In genomic region chr7:32611201-32611691, GRCh38 we compare ENCODE assay signal across 1 cellular context.
TF ChIP-seq lines count a peak whose summit lies in the region.

No MANE protein-coding gene starts in this region.

TF ChIP-seq in GM23338, 12 proteins besides CTCF, POLR2A, EP300 and RAD21:
- no peak for TF ChIP-seq ETS1 (IDR thresholded peaks at IDR 0.05)
- no peak for TF ChIP-seq ZNF462 (CRISPR knock-in tag; IDR thresholded peaks at IDR 0.05)
- no peak for TF ChIP-seq REST (IDR thresholded peaks at IDR 0.05; ENCODE audit: unreplicated experiment)
- TF ChIP-seq POLR2AphosphoS5 (IDR thresholded peaks at IDR 0.05; ENCODE audit: low read depth): no peak
- no peak for TF ChIP-seq EZH2 (IDR thresholded peaks at IDR 0.05; ENCODE audit: low read depth, unreplicated experiment)
- TF ChIP-seq NANOG (IDR thresholded peaks at IDR 0.05; ENCODE audit: borderline replicate concordance): peak; percentile 32; the same call in 1 of the 2 replicates
